8 cellular contexts compared by ENCODE assay signal in genomic region chr10:84008878-84009277, GRCh38.
DNase-seq lines count a peak whose midpoint lies in the region; TF ChIP-seq lines count a peak whose summit lies in the region.

No MANE protein-coding gene starts in this region.

- no peaks in the 10 kb centered on the region for H3K79me2 ChIP-seq in OCI-LY3 (ENCODE audit: low read length)

- CTCF ChIA-PET in HEK293 (lab: Yijun Ruan, JAX): interaction anchor here (0.6 to 1.0 kb wide), 2 partner anchors 11 to 43 kb away, joined by 3 read pairs; no protein-coding TSS in a partner anchor

- no peaks in the 10 kb centered on the region for H3K9me3 ChIP-seq in HEK293 (ENCODE audit: control insufficient read depth, insufficient read depth, low read depth, low read length)
- no peaks in the 10 kb centered on the region for H3K9me3 ChIP-seq in OCI-LY3 (ENCODE audit: insufficient read depth, low read length)

- no peak overlapping the region for H3K27ac ChIP-seq in HEK293 (ENCODE audit: extremely low read depth, low read depth, low read length)
- no peak overlapping the region for H3K27ac ChIP-seq in OCI-LY3 (ENCODE audit: low read length)

- no peak overlapping the region for H3K9ac ChIP-seq in OCI-LY3 (ENCODE audit: low read length)

- TF ChIP-seq CTCF in HEK293 (tag by site-specific recombination; IDR thresholded peaks at IDR 0.05) (no peak), OCI-LY3 (IDR thresholded peaks at IDR 0.05; ENCODE audit: low read depth, low read length) (peak; percentile 84), choroid plexus epithelial cell (conservative IDR thresholded peaks at IDR 0.05; ENCODE audit: low read depth, low read length) (peak; percentile 52)

- no peak overlapping the region for H2AFZ ChIP-seq in OCI-LY3 (ENCODE audit: low read depth, low read length)

- H3K36me3 ChIP-seq in HEK293 (ENCODE audit: control insufficient read depth in 2 of 2, insufficient read depth in 1 of 2, low read length in 2 of 2) (no peaks in the 10 kb centered on the region), OCI-LY3 (replicated peaks; ENCODE audit: low read depth, low read length) (no peaks in the 10 kb centered on the region)

- POLR2A ChIA-PET in HEK293 (lab: Yijun Ruan, JAX): no interaction called here

- DNase-seq in activated T-cell treated with anti-CD3 and anti-CD28 coated beads for 1 hour (ENCODE audit: low read depth) (peak; percentile 4), activated T-cell treated with anti-CD3 and anti-CD28 coated beads for 4 hours (no peak), choroid plexus epithelial cell (ENCODE audit: low read depth) (peak; percentile 1), hippocampal formation (lab: John Stamatoyannopoulos, UW) (no peak), NCI-H345 (lab: John Stamatoyannopoulos, UW) (no peak)
- DNase-seq in stimulated activated CD4-positive, alpha-beta T cell treated with anti-CD3 and anti-CD28 coated beads, Interleukin-12 subunit alpha, Interleukin-12 subunit beta, amount 100 ng/mL, for 48 hours (ENCODE audit: low read depth in 2 of 3, low spot score in 1 of 3): peak; percentile 15 to 38 (median 30)

- no peak overlapping the region for H3K4me2 ChIP-seq in OCI-LY3 (ENCODE audit: low read length)

- no peaks in the 10 kb centered on the region for H4K20me1 ChIP-seq in OCI-LY3 (ENCODE audit: insufficient read depth, low read length)

- H3K27me3 ChIP-seq in OCI-LY3 (ENCODE audit: low read depth, low read length): peaks cover 11% of the 10 kb centered on the region

- no peaks in the 10 kb centered on the region for H3K4me1 ChIP-seq in HEK293 (ENCODE audit: control insufficient read depth, insufficient read depth, low read length)
- peaks cover 10% of the 10 kb centered on the region for H3K4me1 ChIP-seq in OCI-LY3 (ENCODE audit: low read length)

- H3K4me3 ChIP-seq in HEK293 (ENCODE audit: low read depth, low read length) (no peak overlapping the region), OCI-LY3 (ENCODE audit: low read length) (no peak overlapping the region), choroid plexus epithelial cell (ENCODE audit: low read depth, low read length) (no peak overlapping the region)

TF ChIP-seq in HEK293, 187 proteins besides CTCF, POLR2A, EP300 and RAD21:
- TF ChIP-seq ZBTB17 (tag by site-specific recombination; IDR thresholded peaks at IDR 0.05) (no peak), ZNF654 (tag by site-specific recombination; IDR thresholded peaks at IDR 0.05; ENCODE audit: low read depth) (peak; percentile 30; the same call in 1 of the 2 replicates)

Comparison
In these comparisons a context has a peak if more than half of its experiments do, and no peak if none do; other contexts are left out.
1. DNase-seq: peak in activated T-cell treated with anti-CD3 and anti-CD28 coated beads for 1 hour (single experiment), choroid plexus epithelial cell (single experiment) and stimulated activated CD4-positive, alpha-beta T cell treated with anti-CD3 and anti-CD28 coated beads, Interleukin-12 subunit alpha, Interleukin-12 subunit beta, amount 100 ng/mL, for 48 hours (3 of 3); none in activated T-cell treated with anti-CD3 and anti-CD28 coated beads for 4 hours (single experiment), hippocampal formation (0 of 2) and NCI-H345 (single experiment).